In the genomic region with DNA sequence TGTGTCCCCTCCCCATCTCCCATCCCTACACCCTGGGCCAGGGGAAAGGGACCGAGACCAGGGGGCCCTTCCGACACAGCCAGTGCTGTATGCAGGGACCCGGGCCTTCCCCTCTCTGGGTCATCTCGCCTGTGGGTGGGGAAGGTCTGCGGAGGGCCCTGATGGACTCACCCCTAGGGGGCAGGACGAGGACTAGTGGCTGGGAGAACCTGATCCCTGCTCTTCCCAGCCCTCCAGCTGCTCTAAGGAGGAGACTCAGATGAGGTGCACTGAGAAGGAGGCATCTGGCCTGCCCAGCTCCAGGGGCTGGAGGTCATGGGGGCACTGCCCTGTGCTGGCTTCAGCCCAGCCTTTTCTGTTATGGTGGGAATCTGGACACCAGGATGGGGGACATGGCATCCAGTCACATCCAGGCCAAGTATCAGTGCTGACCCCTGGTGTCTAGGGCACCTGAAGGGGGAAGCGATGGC, we compare ENCODE assay signal across 8 cellular contexts. TPM values are rescaled to one million over a fixed set of nuclear protein-coding genes. Genes with fewer than 3 reads are reported as not detected.
DNase-seq lines count a peak whose midpoint lies in the region; ATAC-seq and TF ChIP-seq lines count a peak whose summit lies in the region.

No MANE protein-coding gene starts in this region.

- H3K4me1 ChIP-seq in aorta (ENCODE audit: control insufficient read depth in 1 of 2, insufficient read depth in 2 of 2, low read length in 2 of 2), result peaks cover 0 to 4% of the 10 kb centered on the region in 2 donors

- intact Hi-C loops in Right ventricle myocardium inferior (cut with DNase I), result loop anchor here (5.0 to 10.0 kb wide), 3 partner anchors 45 to 213 kb away; a partner anchor contains a TSS
- intact Hi-C loops in cardiac septum (cut with DNase I), result loop anchor here (1.0 to 5.0 kb wide), 2 partner anchors 60 to 80 kb away; no protein-coding TSS in a partner anchor
- intact Hi-C loops in lower leg skin (cut with DNase I; ENCODE audit: low total_unique reads), result no loop called here
- intact Hi-C loops in aorta (cut with DNase I), result loop anchor here in 1 of 2 donors (2.0 to 5.0 kb wide), 2 partner anchors 40 to 79 kb away; no protein-coding TSS in a partner anchor

- DNase-seq in Right ventricle myocardium inferior (ENCODE audit: missing footprints) (no peak), cardiac septum (ENCODE audit: low spot score) (no peak), choroid plexus epithelial cell (ENCODE audit: low read depth) (peak; percentile 70), lower leg skin (ENCODE audit: low spot score in 2 of 2) (no peak), aorta (peak; percentile 75 to 82), C1 segment of cervical spinal cord (lab: John Stamatoyannopoulos, UW) (no peak), NCI-H1930 (lab: John Stamatoyannopoulos, UW) (no peak)
- DNase-seq in activated CD4-positive, alpha-beta T cell treated with anti-CD3 and anti-CD28 coated beads, Interleukin-2, amount 50 U/mL, for 48 hours, result no peak

- no peak for TF ChIP-seq POLR2A in lower leg skin (IDR thresholded peaks at IDR 0.05)

- peak overlapping the region; percentile 88 for H3K4me3 ChIP-seq in choroid plexus epithelial cell (ENCODE audit: low read depth, low read length)
- peak overlapping the region; percentile 45 for H3K4me3 ChIP-seq in lower leg skin (ENCODE audit: low read depth, poor library complexity, severe bottlenecking)
- peak overlapping the region; percentile 87 to 94 for H3K4me3 ChIP-seq in aorta (ENCODE audit: low read length in 2 of 2)

- TF ChIP-seq CTCF in choroid plexus epithelial cell (conservative IDR thresholded peaks at IDR 0.05; ENCODE audit: low read depth, low read length) (peak; percentile 78), lower leg skin (IDR thresholded peaks at IDR 0.05) (no peak)

- peaks cover 0 to 7% of the 10 kb centered on the region in 2 donors for H3K36me3 ChIP-seq in aorta (ENCODE audit: control insufficient read depth in 1 of 2, insufficient read depth in 2 of 2, low read length in 1 of 2)

- 26 to 66% methylated on average over 6 to 7 of the region's 7 CpGs for WGBS in lower leg skin, 2 donors
- WGBS in aorta, 2 donors, result 4 to 6% methylated on average over 7 of the region's 7 CpGs

- no peaks in the 10 kb centered on the region for H3K9me3 ChIP-seq in aorta (ENCODE audit: control insufficient read depth, low read length)

- H3K27ac ChIP-seq in aorta (ENCODE audit: low read depth in 1 of 2, low read length in 2 of 2), result peak overlapping the region; percentile 94 to 95

- H3K27me3 ChIP-seq in aorta (ENCODE audit: control insufficient read depth in 1 of 2, insufficient read depth in 2 of 2, low read length in 1 of 2), result no peaks in the 10 kb centered on the region

- ATAC-seq in Right ventricle myocardium inferior (peak; percentile 54), aorta (ENCODE audit: low FRiP score) (peak; percentile 54)

RNA-seq across cellular contexts. Expression of a gene that starts 0.7 kb away (rescaled TPM):
- total RNA-seq in Right ventricle myocardium inferior (1,923 TPM), cardiac septum (2,307 TPM), lower leg skin (10 to 100 TPM; 14.9 to 69.9 (median 36.3) TPM), aorta (1,000 to 10,000 TPM; 2,086 to 3,222 TPM)
- polyA plus RNA-seq in aorta, result 1,000 to 10,000 TPM; 1,693 to 2,621 TPM

RNA-seq across cellular contexts. Expression of a gene that starts 31.3 kb away (rescaled TPM):
- total RNA-seq in Right ventricle myocardium inferior, result 4.5 TPM
- total RNA-seq in cardiac septum, result 6.1 TPM
- total RNA-seq in lower leg skin, result 10 to 100 TPM in 2 of 4 donors, 1 to 10 TPM in 2; 6.5 to 10.5 (median 9.5) TPM
- total RNA-seq in aorta, result 10 to 100 TPM; 11.8 to 12.8 TPM
- 1 to 10 TPM; 3.6 to 5.3 TPM for polyA plus RNA-seq in aorta

Comparison
In these comparisons a context has a peak if more than half of its experiments do, and no peak if none do; other contexts are left out.
1. DNase-seq: peak in choroid plexus epithelial cell (single experiment) and aorta (2 of 2); none in Right ventricle myocardium inferior (single experiment), cardiac septum (single experiment), lower leg skin (0 of 2), C1 segment of cervical spinal cord (0 of 14), activated CD4-positive, alpha-beta T cell treated with anti-CD3 and anti-CD28 coated beads, Interleukin-2, amount 50 U/mL, for 48 hours (0 of 2) and NCI-H1930 (0 of 2).
2. RNA of a gene that starts 0.7 kb away (total RNA-seq): 2,086 to 3,222 TPM in aorta, 2,307 TPM in cardiac septum (single experiment) and 1,923 TPM in Right ventricle myocardium inferior (single experiment); 14.9 to 69.9 TPM in lower leg skin; every median in the first group is over 10 times any median in the second.
3. Peak in every context shown above with its lines, with median percentiles within 50 percentile points of each other: H3K4me3 ChIP-seq.